Comparison of ENCODE assay signal across 11 cellular contexts in genomic region chr12:55642275-55643068, GRCh38. TPM values are rescaled to one million over a fixed set of nuclear protein-coding genes. Genes with fewer than 3 reads are reported as not detected.
DNase-seq lines count a peak whose midpoint lies in the region; ATAC-seq, FAIRE-seq and TF ChIP-seq lines count a peak whose summit lies in the region.
"Had no signal": no experiment of that assay in that cellular context is flagged by ENCODE, and none has a peak within 500 bp of the region (broad histone marks: within the 10 kb centered on the region; RNA-seq: fewer than 3 reads in every experiment).

No MANE protein-coding gene starts in this region.

- ATAC-seq in GM18519 (IDR thresholded peaks at IDR 0.05; ENCODE audit: low FRiP score, unreplicated experiment), result peak; percentile 27
- ATAC-seq in HG02884 (IDR thresholded peaks at IDR 0.05; ENCODE audit: unreplicated experiment), result peak; percentile 30
- ATAC-seq in naive thymus-derived CD4-positive, alpha-beta T cell, result peak; percentile 21
- no peak for ATAC-seq in HG02840 (IDR thresholded peaks at IDR 0.05; ENCODE audit: low FRiP score, unreplicated experiment)

- peaks cover 0 to 5% (median 4%) of the 10 kb centered on the region in 5 donors for H3K27me3 Mint-ChIP-seq in naive thymus-derived CD4-positive, alpha-beta T cell

- no peaks in the 10 kb centered on the region for H3K36me3 ChIP-seq in Peyer's patch
- no peaks in the 10 kb centered on the region for H3K36me3 ChIP-seq in naive thymus-derived CD4-positive, alpha-beta T cell (ENCODE audit: control insufficient read depth in 2 of 3, insufficient read depth in 3 of 3, low read length in 3 of 3)

- H3K9me3 ChIP-seq in Peyer's patch, result no peaks in the 10 kb centered on the region
- no peaks in the 10 kb centered on the region for H3K9me3 ChIP-seq in naive thymus-derived CD4-positive, alpha-beta T cell (ENCODE audit: control insufficient read depth in 2 of 3, low read length in 3 of 3)

- H3K4me3 ChIP-seq in Peyer's patch, result no peak overlapping the region
- H3K4me3 ChIP-seq in naive thymus-derived CD4-positive, alpha-beta T cell (ENCODE audit: low read length), result no peak overlapping the region

- intact Hi-C loops in naive thymus-derived CD4-positive, alpha-beta T cell (cut with micrococcal nuclease), result no loop called here

- H3K27ac Mint-ChIP-seq in naive thymus-derived CD4-positive, alpha-beta T cell, result peak overlapping the region in 1 of 9 donors; percentile 16

- CTCF ChIA-PET in naive thymus-derived CD4-positive, alpha-beta T cell (lab: Charles Lee), result interaction anchor here (6.2 kb wide), 1 partner anchor 14 kb away, joined by 80 read pairs; no protein-coding TSS in a partner anchor

- H3K36me3 Mint-ChIP-seq in naive thymus-derived CD4-positive, alpha-beta T cell, result peaks cover 0 to under 1% (median 0%) of the 10 kb centered on the region in 5 donors

- FAIRE-seq in GM12892 (lab: Jason Lieb, UNC), result no peak
- FAIRE-seq: endometrium, G401.6 had no signal

- peak overlapping the region in 2 of 4 donors; percentile 6 to 24 for H3K27ac ChIP-seq in Peyer's patch
- no peak overlapping the region for H3K27ac ChIP-seq in naive thymus-derived CD4-positive, alpha-beta T cell (ENCODE audit: low read depth, low read length)

- peaks cover 22 to 31% (median 26%) of the 10 kb centered on the region in 7 donors for H3K4me1 Mint-ChIP-seq in naive thymus-derived CD4-positive, alpha-beta T cell

- POLR2A ChIA-PET in naive thymus-derived CD4-positive, alpha-beta T cell (lab: Charles Lee), result no interaction called here

- H3K9me3 Mint-ChIP-seq in naive thymus-derived CD4-positive, alpha-beta T cell, result peaks cover 0 to 2% (median 0%) of the 10 kb centered on the region in 11 donors

- no peak overlapping the region for H3K4me3 Mint-ChIP-seq in naive thymus-derived CD4-positive, alpha-beta T cell

- DNase-seq in Peyer's patch (peak in 2 of 3 donors; percentile 62 to 67), GM12892 (ENCODE audit: insufficient read length) (no peak), DMS53 (lab: John Stamatoyannopoulos, UW) (no peak)
- no peak for DNase-seq in naive thymus-derived CD4-positive, alpha-beta T cell
- DNase-seq: NCI-H2227 treated with DMSO at 0.1 percent for 48 hours, posterior cingulate gyrus had no signal

- TF ChIP-seq CTCF in Peyer's patch (IDR thresholded peaks at IDR 0.05), result no peak

- H3K4me1 ChIP-seq in Peyer's patch, result peaks cover 0 to 4% (median 0%) of the 10 kb centered on the region in 4 donors
- H3K4me1 ChIP-seq in naive thymus-derived CD4-positive, alpha-beta T cell (ENCODE audit: control insufficient read depth in 2 of 2, insufficient read depth in 2 of 2, low read length in 2 of 2), result peaks cover 0 to 4% of the 10 kb centered on the region in 2 donors

- H3K27me3 ChIP-seq in Peyer's patch, result no peaks in the 10 kb centered on the region
- H3K27me3 ChIP-seq in naive thymus-derived CD4-positive, alpha-beta T cell (ENCODE audit: control insufficient read depth in 2 of 2, insufficient read depth in 2 of 2, low read length in 2 of 2), result no peaks in the 10 kb centered on the region

- TF ChIP-seq POLR2A in Peyer's patch (IDR thresholded peaks at IDR 0.05) (no peak), GM12892 (IDR thresholded peaks at IDR 0.05; ENCODE audit: low read depth, low read length) (no peak)

RNA-seq across cellular contexts. Expression of gene OR10P1, which starts 5.8 kb away (rescaled TPM):
- not detected for total RNA-seq in Peyer's patch
- total RNA-seq in naive thymus-derived CD4-positive, alpha-beta T cell, result not detected
- not detected for polyA plus RNA-seq in naive thymus-derived CD4-positive, alpha-beta T cell
- polyA plus RNA-seq in GM12892 (2012; ENCODE audit: missing spikeins), result not detected

Comparison
In these comparisons a context has a peak if more than half of its experiments do, and no peak if none do; other contexts are left out.
1. DNase-seq: peak in Peyer's patch (2 of 3); none in naive thymus-derived CD4-positive, alpha-beta T cell (0 of 9), GM12892 (single experiment) and DMS53 (single experiment).